8 cellular contexts compared by ENCODE assay signal in genomic region chr10:95229724-95230627, GRCh38. TPM values are rescaled to one million over a fixed set of nuclear protein-coding genes. Genes with fewer than 3 reads are reported as not detected.
DNase-seq lines count a peak whose midpoint lies in the region; ATAC-seq and TF ChIP-seq lines count a peak whose summit lies in the region.

No MANE protein-coding gene starts in this region.

- H3K36me3 Mint-ChIP-seq in activated B cell treated with CpG ODN at 0.5 μM for 24 hours (ENCODE audit: low read depth) = peaks cover 36% of the 10 kb centered on the region

- peak overlapping the region; percentile 91 for H3K4me3 Mint-ChIP-seq in activated B cell treated with CpG ODN at 0.5 μM for 24 hours

- H3K4me1 Mint-ChIP-seq in activated B cell treated with CpG ODN at 0.5 μM for 24 hours = peaks cover 15% of the 10 kb centered on the region

- in situ Hi-C loops in HAP-1 (cut with MboI; ENCODE audit: low sequenced_read_pairs) = no loop called here
- in situ Hi-C loops in GM13977 (cut with MboI; ENCODE audit: low pct_unique_long_range_greater_than_20kb, low sequenced_read_pairs, unreplicated experiment) = no loop called here

- CTCF ChIA-PET in activated B cell treated with CpG ODN at 0.5 μM for 24 hours (lab: Charles Lee) = no interaction called here

- DNase-seq in HAP-1 (ENCODE audit: low spot score in 2 of 2) (peak; percentile 66 to 80), activated B cell treated with CpG ODN at 0.5 μM for 24 hours (no peak), hepatic stellate cell (ENCODE audit: low spot score) (peak; percentile 69), spleen (no peak), GM13977 (ENCODE audit: low spot score) (no peak), NK-92 (lab: John Stamatoyannopoulos, UW; ENCODE audit: unreplicated experiment) (no peak), iPS-NIHi7 (ENCODE audit: extremely low spot score) (no peak)

- POLR2A ChIA-PET in activated B cell treated with CpG ODN at 0.5 μM for 24 hours (lab: Charles Lee) = no interaction called here

- no peak overlapping the region for H3K4me3 ChIP-seq in HAP-1
- H3K4me3 ChIP-seq in spleen = peak overlapping the region in 7 of 8 donors; percentile 17 to 71 (median 32)

- H3K27ac Mint-ChIP-seq in activated B cell treated with CpG ODN at 0.5 μM for 24 hours = peak overlapping the region; percentile 86

- intact Hi-C loops in activated B cell treated with CpG ODN at 0.5 μM for 24 hours (cut with micrococcal nuclease) (loop anchor here (2.0 kb wide), 1 partner anchor 61 kb away; the partner anchor contains the start of gene PDLIM1), spleen (cut with DNase I; ENCODE audit: low total_unique reads) (no loop called here)

- H3K27me3 ChIP-seq in HAP-1 (ENCODE audit: low read depth) (no peaks in the 10 kb centered on the region), spleen (replicated peaks in 1 of 7) (no peaks in the 10 kb centered on the region)

- peaks cover 9% of the 10 kb centered on the region; the same call in 1 of the 2 replicates for H3K9me3 ChIP-seq in HAP-1
- H3K9me3 ChIP-seq in spleen = no peaks in the 10 kb centered on the region

- H3K4me1 ChIP-seq in HAP-1 = peaks cover 11% of the 10 kb centered on the region
- H3K4me1 ChIP-seq in spleen = peaks cover 0 to 12% (median 0%) of the 10 kb centered on the region in 6 donors

- 0 out of 2 replicates have a peak, but pooled peaks cover 2% of the 10 kb centered on the region for H3K36me3 ChIP-seq in HAP-1 (replicated peaks)
- H3K36me3 ChIP-seq in spleen = peaks cover 0 to 38% (median 15%) of the 10 kb centered on the region in 6 donors

- peak overlapping the region in 2 of 8 donors; percentile 67 to 69 for H3K27ac ChIP-seq in spleen

- WGBS in spleen, 5 donors = 48 to 76% (median 69%) methylated on average over 10 of the region's 10 CpGs

- no peak for TF ChIP-seq CTCF in activated B cell treated with CpG ODN at 0.5 μM for 24 hours (IDR thresholded peaks at IDR 0.05)
- TF ChIP-seq CTCF in spleen (IDR thresholded peaks at IDR 0.05 in 8 of 11, conservative IDR thresholded peaks at IDR 0.05 in 3 of 11) = no peak
- no peak for TF ChIP-seq CTCF in GM13977 (IDR thresholded peaks at IDR 0.05; ENCODE audit: extremely low read depth, insufficient read depth, missing control alignments)

- no peak for ATAC-seq in activated B cell treated with CpG ODN at 0.5 μM for 24 hours (ENCODE audit: low read depth)
- no peak for ATAC-seq in GM21367 (IDR thresholded peaks at IDR 0.05; ENCODE audit: unreplicated experiment)

- H3K27me3 Mint-ChIP-seq in activated B cell treated with CpG ODN at 0.5 μM for 24 hours = no peaks in the 10 kb centered on the region

- no peak for TF ChIP-seq POLR2A in spleen (IDR thresholded peaks at IDR 0.05)

- no peaks in the 10 kb centered on the region for H3K9me3 Mint-ChIP-seq in activated B cell treated with CpG ODN at 0.5 μM for 24 hours

RNA-seq across cellular contexts. Expression of gene ACSM6, which starts 35.9 kb away (rescaled TPM):
- total RNA-seq in activated B cell treated with CpG ODN at 0.5 μM for 24 hours (not detected in 2 replicates), spleen (not detected)
- not detected for polyA plus RNA-seq in spleen

Comparison
In these comparisons a context has a peak if more than half of its experiments do, and no peak if none do; other contexts are left out.
1. DNase-seq: peak in HAP-1 (2 of 2) and hepatic stellate cell (single experiment); none in activated B cell treated with CpG ODN at 0.5 μM for 24 hours (single experiment), spleen (single experiment), GM13977 (single experiment), NK-92 (single experiment) and iPS-NIHi7 (single experiment).